21 cellular contexts compared by ENCODE assay signal in the genomic region with DNA sequence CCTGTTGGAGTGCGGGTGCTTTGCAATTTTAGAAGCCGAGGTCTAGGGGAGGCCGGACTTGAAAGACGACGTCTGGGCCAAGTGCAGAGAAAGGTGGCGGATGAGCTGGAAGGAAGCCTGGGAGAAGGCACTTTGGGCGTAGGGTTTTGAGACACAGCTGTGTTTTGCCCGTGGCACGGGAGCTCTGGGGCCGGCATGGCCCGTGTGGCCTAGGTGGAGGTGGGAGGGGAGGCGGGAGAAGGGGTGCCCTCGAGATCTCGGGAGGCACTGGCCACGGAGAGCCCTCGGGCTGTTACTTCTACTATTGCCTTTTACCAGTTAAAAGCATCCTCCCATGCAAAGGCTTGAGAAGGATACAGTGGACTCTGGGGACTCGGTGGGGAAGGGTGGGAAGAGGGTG.
DNase-seq lines count a peak whose midpoint lies in the region; ATAC-seq and TF ChIP-seq lines count a peak whose summit lies in the region.
"Had no signal": no experiment of that assay in that cellular context is flagged by ENCODE, and none has a peak within 500 bp of the region (broad histone marks: within the 10 kb centered on the region; RNA-seq: fewer than 3 reads in every experiment).

No MANE protein-coding gene starts in this region.

- H3K27ac ChIP-seq in BLaER1 treated with 17β-estradiol and CSF1 and Interleukin-3, amounts not matched to agents 10 nM and 100 nM: no peak overlapping the region
- H3K27ac ChIP-seq in PC-9: no peak overlapping the region
- H3K27ac ChIP-seq: KMS-11, lower lobe of right lung had no signal

- H3K4me3 ChIP-seq in BLaER1 treated with 17β-estradiol and CSF1 and Interleukin-3, amounts not matched to agents 10 nM and 100 nM: no peak overlapping the region
- H3K4me3 ChIP-seq in PC-9: no peak overlapping the region

- ATAC-seq in GM19395 (IDR thresholded peaks at IDR 0.05; ENCODE audit: unreplicated experiment) (no peak), GM19452 (IDR thresholded peaks at IDR 0.05; ENCODE audit: unreplicated experiment) (no peak)
- ATAC-seq: naive thymus-derived CD8-positive, alpha-beta T cell had no signal

- no peak overlapping the region for H3K9ac ChIP-seq in BLaER1 treated with 17β-estradiol and CSF1 and Interleukin-3, amounts not matched to agents 10 nM and 100 nM
- H3K9ac ChIP-seq: KMS-11 had no signal

- H3K9me3 Mint-ChIP-seq in HFFc6 (no peaks in the 10 kb centered on the region), glutamatergic neuron (ENCODE audit: unreplicated experiment) (peaks cover 5% of the 10 kb centered on the region), progenitor cell of endocrine pancreas (ENCODE audit: low read depth) (no peaks in the 10 kb centered on the region)
- H3K9me3 Mint-ChIP-seq: naive thymus-derived CD8-positive, alpha-beta T cell had no signal

- H4K20me1 ChIP-seq in BLaER1 treated with 17β-estradiol and CSF1 and Interleukin-3, amounts not matched to agents 10 nM and 100 nM: no peaks in the 10 kb centered on the region
- H4K20me1 ChIP-seq in PC-9 (ENCODE audit: insufficient read depth): no peaks in the 10 kb centered on the region

- H3K4me1 Mint-ChIP-seq in HFFc6 (ENCODE audit: low read depth): peaks cover 45% of the 10 kb centered on the region
- peaks cover 12% of the 10 kb centered on the region for H3K4me1 Mint-ChIP-seq in glutamatergic neuron (ENCODE audit: low read depth, unreplicated experiment)
- H3K4me1 Mint-ChIP-seq in progenitor cell of endocrine pancreas (ENCODE audit: low read depth): peaks cover 23% of the 10 kb centered on the region

- H3K27me3 ChIP-seq in BLaER1 treated with 17β-estradiol and CSF1 and Interleukin-3, amounts not matched to agents 10 nM and 100 nM: no peaks in the 10 kb centered on the region
- H3K27me3 ChIP-seq in PC-9 (ENCODE audit: insufficient read depth, low read depth): peaks cover 77% of the 10 kb centered on the region

- BruUV-seq in PC-9 (replicated peaks; lab: Mats Ljungman, UMichigan): no TSS peak

- no peaks in the 10 kb centered on the region for H3K9me3 ChIP-seq in BLaER1 treated with 17β-estradiol and CSF1 and Interleukin-3, amounts not matched to agents 10 nM and 100 nM (replicated peaks in 1 of 11)
- no peaks in the 10 kb centered on the region for H3K9me3 ChIP-seq in PC-9 (ENCODE audit: insufficient read depth, low read depth)
- H3K9me3 ChIP-seq: esophagus squamous epithelium, lower lobe of right lung, tibial nerve had no signal

- DNase-seq in HFFc6: no peak
- DNase-seq in glutamatergic neuron: peak; percentile 9
- DNase-seq in progenitor cell of endocrine pancreas (ENCODE audit: low spot score, unreplicated experiment): no peak
- DNase-seq in PC-9: no peak
- no peak for DNase-seq in NCI-H1436 (lab: John Stamatoyannopoulos, UW)
- DNase-seq: activated CD4-positive, alpha-beta T cell treated with anti-CD3 and anti-CD28 coated beads for 48 hours; activated effector memory CD4-positive, alpha-beta T cell treated with anti-CD3 and anti-CD28 coated beads, Interleukin-2, amount 50 U/mL, for 16 hours; caudate nucleus; DMS79 treated with DMSO at 0.1 percent for 48 hours; esophagus squamous epithelium; lower lobe of right lung; naive thymus-derived CD8-positive, alpha-beta T cell; NCI-H2029 treated with DMSO at 0.1 percent for 48 hours; NCI-H446 treated with DMSO at 0.1 percent for 48 hours; retina; stimulated activated naive CD4-positive, alpha-beta T cell had no signal

- H3K27me3 Mint-ChIP-seq in HFFc6 (ENCODE audit: insufficient read depth) (no peaks in the 10 kb centered on the region), glutamatergic neuron (ENCODE audit: unreplicated experiment) (peaks cover 5% of the 10 kb centered on the region), progenitor cell of endocrine pancreas (peaks cover 41% of the 10 kb centered on the region)

- H3F3A ChIP-seq in PC-9 (ENCODE audit: insufficient read depth, low read depth): no peaks in the 10 kb centered on the region

- peak overlapping the region; percentile 46 to 94 (median 85); a peak in 19 of 22 replicates for H3K4me2 ChIP-seq in BLaER1 treated with 17β-estradiol and CSF1 and Interleukin-3, amounts not matched to agents 10 nM and 100 nM
- no peak overlapping the region for H3K4me2 ChIP-seq in PC-9
- H3K4me2 ChIP-seq: KMS-11 had no signal

- H3K4me1 ChIP-seq in BLaER1 treated with 17β-estradiol and CSF1 and Interleukin-3, amounts not matched to agents 10 nM and 100 nM: peaks cover 14 to 33% (median 29%) of the 10 kb centered on the region in 10 experiments
- no peaks in the 10 kb centered on the region for H3K4me1 ChIP-seq in PC-9 (replicated peaks; ENCODE audit: insufficient read depth)
- H3K4me1 ChIP-seq: lower lobe of right lung had no signal

- H3K27ac Mint-ChIP-seq in HFFc6 (peak overlapping the region; percentile 98), glutamatergic neuron (ENCODE audit: unreplicated experiment) (no peak overlapping the region), progenitor cell of endocrine pancreas (no peak overlapping the region)

- H3K36me3 ChIP-seq in BLaER1 treated with 17β-estradiol and CSF1 and Interleukin-3, amounts not matched to agents 10 nM and 100 nM: no peaks in the 10 kb centered on the region
- H3K36me3 ChIP-seq in PC-9 (ENCODE audit: low read depth): no peaks in the 10 kb centered on the region
- H3K36me3 ChIP-seq: esophagus squamous epithelium, lower lobe of right lung, tibial nerve had no signal

- no peaks in the 10 kb centered on the region for H3K9me2 ChIP-seq in PC-9 (ENCODE audit: insufficient read depth)

- H2AFZ ChIP-seq in PC-9: no peak overlapping the region

- intact Hi-C loops in PC-9 (cut with micrococcal nuclease; ENCODE audit: unreplicated experiment): no loop called here

- CTCF ChIA-PET in PC-9 (lab: Charles Lee): no interaction called here

- H3K4me3 Mint-ChIP-seq in HFFc6 (peak overlapping the region; percentile 51; the same call in 1 of the 2 replicates), glutamatergic neuron (ENCODE audit: unreplicated experiment) (no peak overlapping the region), progenitor cell of endocrine pancreas (ENCODE audit: low read depth) (peak overlapping the region; percentile 0)

- POLR2A ChIA-PET in PC-9 (lab: Charles Lee; ENCODE audit: unreplicated experiment): no interaction called here

- H3K79me2 ChIP-seq in PC-9 (ENCODE audit: low read depth): no peaks in the 10 kb centered on the region

- TF ChIP-seq CTCF in HFFc6 (IDR thresholded peaks at IDR 0.05) (no peak), glutamatergic neuron (IDR thresholded peaks at IDR 0.05; ENCODE audit: partially characterized antibody, unreplicated experiment) (no peak), progenitor cell of endocrine pancreas (IDR thresholded peaks at IDR 0.05; ENCODE audit: unreplicated experiment) (no peak), PC-9 (conservative IDR thresholded peaks at IDR 0.05) (no peak)

- H3K36me3 Mint-ChIP-seq in HFFc6 (ENCODE audit: low read depth): 0 out of 2 replicates have a peak, but pooled peaks cover 5% of the 10 kb centered on the region
- H3K36me3 Mint-ChIP-seq in glutamatergic neuron (ENCODE audit: unreplicated experiment): peaks cover 11% of the 10 kb centered on the region
- peaks cover 1% of the 10 kb centered on the region for H3K36me3 Mint-ChIP-seq in progenitor cell of endocrine pancreas (ENCODE audit: insufficient read depth)
- H3K36me3 Mint-ChIP-seq: naive thymus-derived CD8-positive, alpha-beta T cell had no signal
